ENCODE assay signal across 9 cellular contexts in genomic region chr1:236065509-236066005, GRCh38. TPM values are rescaled to one million over a fixed set of nuclear protein-coding genes. Genes with fewer than 3 reads are reported as not detected.
DNase-seq lines count a peak whose midpoint lies in the region; ATAC-seq and TF ChIP-seq lines count a peak whose summit lies in the region.
"Had no signal": no experiment of that assay in that cellular context is flagged by ENCODE, and none has a peak within 500 bp of the region (broad histone marks: within the 10 kb centered on the region; RNA-seq: fewer than 3 reads in every experiment).

No MANE protein-coding gene starts in this region.

- peaks cover 52% of the 10 kb centered on the region for H3K27me3 Mint-ChIP-seq in activated T-helper 2 cell treated with anti-CD3 and anti-CD28 coated beads, Interferon-gamma antibody, Interleukin-2, Interleukin-4, amounts not matched to agents 10 μg/mL and 5 μg/mL and 100 μg/mL, durations not matched to agents 14 hours and 24 hours and 36 hours (ENCODE audit: low read depth)

- no peak overlapping the region for H3K27ac Mint-ChIP-seq in activated T-helper 2 cell treated with anti-CD3 and anti-CD28 coated beads, Interferon-gamma antibody, Interleukin-2, Interleukin-4, amounts not matched to agents 10 μg/mL and 5 μg/mL and 100 μg/mL, durations not matched to agents 14 hours and 24 hours and 36 hours

- H3K9me3 Mint-ChIP-seq in activated T-helper 2 cell treated with anti-CD3 and anti-CD28 coated beads, Interferon-gamma antibody, Interleukin-2, Interleukin-4, amounts not matched to agents 10 μg/mL and 5 μg/mL and 100 μg/mL, durations not matched to agents 14 hours and 24 hours and 36 hours: no peaks in the 10 kb centered on the region

- intact Hi-C loops in activated T-helper 2 cell treated with anti-CD3 and anti-CD28 coated beads, Interferon-gamma antibody, Interleukin-2, Interleukin-4, amounts not matched to agents 10 μg/mL and 5 μg/mL and 100 μg/mL, durations not matched to agents 14 hours and 24 hours and 36 hours (cut with micrococcal nuclease): loop anchor here (10.0 kb wide), 1 partner anchor 61 kb away; no protein-coding TSS in a partner anchor

- peak overlapping the region; percentile 49 for H3K4me3 Mint-ChIP-seq in activated T-helper 2 cell treated with anti-CD3 and anti-CD28 coated beads, Interferon-gamma antibody, Interleukin-2, Interleukin-4, amounts not matched to agents 10 μg/mL and 5 μg/mL and 100 μg/mL, durations not matched to agents 14 hours and 24 hours and 36 hours (ENCODE audit: low read depth)

- peak overlapping the region; percentile 62 for H3K4me3 ChIP-seq in retinal pigment epithelial cell (ENCODE audit: low read length)

- ATAC-seq in GM21526 (IDR thresholded peaks at IDR 0.05; ENCODE audit: low FRiP score, unreplicated experiment) (no peak), GM18502 (IDR thresholded peaks at IDR 0.05; ENCODE audit: poor library complexity, unreplicated experiment) (no peak), GM18907 (IDR thresholded peaks at IDR 0.05; ENCODE audit: unreplicated experiment) (no peak)

- no peaks in the 10 kb centered on the region for H3K36me3 Mint-ChIP-seq in activated T-helper 2 cell treated with anti-CD3 and anti-CD28 coated beads, Interferon-gamma antibody, Interleukin-2, Interleukin-4, amounts not matched to agents 10 μg/mL and 5 μg/mL and 100 μg/mL, durations not matched to agents 14 hours and 24 hours and 36 hours (ENCODE audit: low read depth)

- peaks cover 25% of the 10 kb centered on the region for H3K4me1 Mint-ChIP-seq in activated T-helper 2 cell treated with anti-CD3 and anti-CD28 coated beads, Interferon-gamma antibody, Interleukin-2, Interleukin-4, amounts not matched to agents 10 μg/mL and 5 μg/mL and 100 μg/mL, durations not matched to agents 14 hours and 24 hours and 36 hours (ENCODE audit: low read depth)

- DNase-seq in GM10266 (ENCODE audit: extremely low spot score): peak; percentile 23
- no peak for DNase-seq in activated T-helper 2 cell treated with anti-CD3 and anti-CD28 coated beads, Interferon-gamma antibody, Interleukin-2, Interleukin-4, amounts not matched to agents 10 μg/mL and 5 μg/mL and 100 μg/mL, durations not matched to agents 14 hours and 24 hours and 36 hours (ENCODE audit: low spot score)
- peak; percentile 47 for DNase-seq in hepatic stellate cell (ENCODE audit: low spot score)
- DNase-seq in retinal pigment epithelial cell (ENCODE audit: low read depth): no peak
- no peak for DNase-seq in stimulated activated CD4-positive, alpha-beta T cell treated with anti-CD3 and anti-CD28 coated beads, Interleukin-4, amount 100 ng/mL, for 24 hours
- DNase-seq: NCI-H2029 treated with DMSO at 0.1 percent for 48 hours had no signal

- TF ChIP-seq CTCF in GM10266 (IDR thresholded peaks at IDR 0.05; ENCODE audit: control insufficient read depth, insufficient read depth, low read depth, missing control alignments): no peak
- TF ChIP-seq CTCF in retinal pigment epithelial cell (conservative IDR thresholded peaks at IDR 0.05; ENCODE audit: low read depth, low read length): no peak

RNA-seq across cellular contexts. Expression of gene NID1, which starts 0.7 kb away (rescaled TPM):
- total RNA-seq in activated T-helper 2 cell treated with anti-CD3 and anti-CD28 coated beads, Interferon-gamma antibody, Interleukin-2, Interleukin-4, amounts not matched to agents 10 μg/mL and 5 μg/mL and 100 μg/mL, durations not matched to agents 14 hours and 24 hours and 36 hours: 0.39 and 0.55 TPM in 2 replicates

Comparison
In these comparisons a context has a peak if more than half of its experiments do, and no peak if none do; other contexts are left out.
1. DNase-seq: peak in GM10266 (single experiment) and hepatic stellate cell (single experiment); none in activated T-helper 2 cell treated with anti-CD3 and anti-CD28 coated beads, Interferon-gamma antibody, Interleukin-2, Interleukin-4, amounts not matched to agents 10 μg/mL and 5 μg/mL and 100 μg/mL, durations not matched to agents 14 hours and 24 hours and 36 hours (single experiment), retinal pigment epithelial cell (single experiment) and stimulated activated CD4-positive, alpha-beta T cell treated with anti-CD3 and anti-CD28 coated beads, Interleukin-4, amount 100 ng/mL, for 24 hours (single experiment).